ENCODE assay signal across 29 cellular contexts in genomic region chr11:60691636-60692035, GRCh38. TPM values are rescaled to one million over a fixed set of nuclear protein-coding genes. Genes with fewer than 3 reads are reported as not detected.
DNase-seq lines count a peak whose midpoint lies in the region; ATAC-seq, FAIRE-seq and TF ChIP-seq lines count a peak whose summit lies in the region.
"Had no signal": no experiment of that assay in that cellular context is flagged by ENCODE, and none has a peak within 500 bp of the region (broad histone marks: within the 10 kb centered on the region; RNA-seq: fewer than 3 reads in every experiment).

No MANE protein-coding gene starts in this region.

- H3K9me3 ChIP-seq in H1 (ENCODE audit: insufficient read depth in 2 of 2, low read depth in 1 of 2, low read length in 1 of 2) = no peaks in the 10 kb centered on the region
- no peaks in the 10 kb centered on the region for H3K9me3 ChIP-seq in left ventricle myocardium inferior (replicated peaks)
- H3K9me3 ChIP-seq: BE2C had no signal

- H3K27me3 ChIP-seq in H1 (replicated peaks in 1 of 4; ENCODE audit: control insufficient read depth in 3 of 4, extremely low read depth in 1 of 4, insufficient read depth in 3 of 4, low read length in 3 of 4) = no peaks in the 10 kb centered on the region
- peaks cover 28% of the 10 kb centered on the region for H3K27me3 ChIP-seq in left ventricle myocardium inferior (ENCODE audit: low read depth)
- H3K27me3 ChIP-seq: BE2C, BLaER1 had no signal

- no peak overlapping the region for H4K91ac ChIP-seq in H1 (replicated peaks; ENCODE audit: insufficient read length, low read length)

- no peak overlapping the region for H3K4me3 ChIP-seq in H1 (ENCODE audit: extremely low read depth in 1 of 4, insufficient read depth in 2 of 4, low read depth in 3 of 4, low read length in 4 of 4)
- no peak overlapping the region for H3K4me3 ChIP-seq in left ventricle myocardium inferior
- H3K4me3 ChIP-seq: BLaER1 had no signal

- no peak overlapping the region for H3K4me2 ChIP-seq in H1 (ENCODE audit: insufficient read depth in 1 of 2, low read depth in 2 of 2, low read length in 2 of 2)
- H3K4me2 ChIP-seq: BLaER1 had no signal

- peak overlapping the region; percentile 44; the same call in 1 of the 2 replicates for H2AFZ ChIP-seq in H1 (ENCODE audit: low read length)

- no peaks in the 10 kb centered on the region for H3K23me2 ChIP-seq in H1 (ENCODE audit: low read depth, low read length)

- H2BK12ac ChIP-seq in H1 (ENCODE audit: low read depth, low read length) = no peak overlapping the region

- TF ChIP-seq POLR2A in H1 (IDR thresholded peaks at IDR 0.05; ENCODE audit: control extremely low read depth in 1 of 2, low read depth in 2 of 2, low read length in 2 of 2) = no peak

- H3K9ac ChIP-seq in H1 (replicated peaks in 1 of 4; ENCODE audit: extremely low read depth in 1 of 4, low read depth in 3 of 4, low read length in 3 of 4) = no peak overlapping the region
- H3K9ac ChIP-seq: BLaER1 had no signal

- no peak overlapping the region for H2AK5ac ChIP-seq in H1 (ENCODE audit: low read depth, low read length)

- H2BK5ac ChIP-seq in H1 (ENCODE audit: low read depth, low read length) = no peak overlapping the region

- H2BK15ac ChIP-seq in H1 (ENCODE audit: low read length) = no peak overlapping the region

- intact Hi-C loops in left colon (cut with DNase I, micrococcal nuclease) (no loop called here), left ventricle myocardium inferior (cut with micrococcal nuclease) (no loop called here)

- no peaks in the 10 kb centered on the region for H3K79me1 ChIP-seq in H1 (ENCODE audit: low read depth, low read length)

- no peak overlapping the region for H3K27ac ChIP-seq in H1 (ENCODE audit: low read depth, low read length)
- no peak overlapping the region for H3K27ac ChIP-seq in left ventricle myocardium inferior (replicated peaks)
- H3K27ac ChIP-seq: BLaER1 had no signal

- H2BK120ac ChIP-seq in H1 (replicated peaks; ENCODE audit: low read depth, low read length) = no peak overlapping the region

- TF ChIP-seq CTCF in H1 (IDR thresholded peaks at IDR 0.05; ENCODE audit: control extremely low read depth in 1 of 3, insufficient read depth in 1 of 3, low read depth in 1 of 3, low read length in 3 of 3) (no peak), left ventricle myocardium inferior (IDR thresholded peaks at IDR 0.05; ENCODE audit: borderline replicate concordance) (no peak)

- H4K8ac ChIP-seq in H1 (ENCODE audit: extremely low read depth, insufficient read depth, low read length) = no peak overlapping the region

- FAIRE-seq in H1 (lab: Jason Lieb, UNC) = no peak
- FAIRE-seq: A204.1, GM12891, GM19239 had no signal

- 98% methylated on average over 5 of the region's 5 CpGs; no CpG with 5 or more reads in 1 of the 2 experiments for WGBS in H1 (ENCODE audit: extremely low coverage in 1 of 2, insufficient coverage in 1 of 2, insufficient read length in 1 of 2, insufficient replicate concordance in 2 of 2, low coverage in 1 of 2, low lambda C conversion rate in 2 of 2, missing lambda C conversion rate in 1 of 2), 2 experiments

- H3K4me1 ChIP-seq in H1 (replicated peaks in 1 of 4; ENCODE audit: control insufficient read depth in 3 of 4, insufficient read depth in 4 of 4, low read length in 3 of 4) (no peaks in the 10 kb centered on the region), left ventricle myocardium inferior (no peaks in the 10 kb centered on the region)
- H3K4me1 ChIP-seq: BE2C, BLaER1 had no signal

- CTCF ChIA-PET in H1 (lab: Charles Lee; ENCODE audit: partially characterized antibody) = interaction anchor here (0.7 to 4.3 kb wide), 5 partner anchors 9 to 349 kb away, joined by 3 to 21 read pairs (median 6); partner anchors contain the start of gene MS4A15

- no peaks in the 10 kb centered on the region for H4K20me1 ChIP-seq in H1 (replicated peaks in 1 of 2; ENCODE audit: control insufficient read depth in 1 of 2, insufficient read depth in 2 of 2, low read length in 2 of 2)
- H4K20me1 ChIP-seq: BLaER1 had no signal

- H3K18ac ChIP-seq in H1 (ENCODE audit: extremely low read depth, low read length) = no peak overlapping the region

- H3K36me3 ChIP-seq in H1 (ENCODE audit: control insufficient read depth in 2 of 4, insufficient read depth in 4 of 4, low read length in 3 of 4) (no peaks in the 10 kb centered on the region), left ventricle myocardium inferior (no peaks in the 10 kb centered on the region)
- H3K36me3 ChIP-seq: BE2C, BLaER1 had no signal

- no peak for TF ChIP-seq RAD21 in H1 (IDR thresholded peaks at IDR 0.05 in 1 of 2, conservative IDR thresholded peaks at IDR 0.05 in 1 of 2; ENCODE audit: low read depth in 2 of 2, low read length in 2 of 2)

- no peak overlapping the region for H3K4ac ChIP-seq in H1 (replicated peaks; ENCODE audit: insufficient read length, low read depth, low read length)

- H2BK20ac ChIP-seq in H1 (ENCODE audit: low read length) = no peak overlapping the region

- ATAC-seq in left colon = peak; percentile 50
- no peak for ATAC-seq in GM21381 (IDR thresholded peaks at IDR 0.05; ENCODE audit: unreplicated experiment)

- no peak overlapping the region for H4K5ac ChIP-seq in H1 (ENCODE audit: insufficient read length, low read depth, low read length)

- no peak for TF ChIP-seq EP300 in H1 (IDR thresholded peaks at IDR 0.05; ENCODE audit: borderline replicate concordance in 1 of 2, low read depth in 2 of 2, low read length in 2 of 2)

- POLR2A ChIA-PET in H1 (lab: Charles Lee; ENCODE audit: partially characterized antibody) = no interaction called here

- no peaks in the 10 kb centered on the region for H3K79me2 ChIP-seq in H1 (ENCODE audit: control insufficient read depth in 1 of 2, insufficient read depth in 2 of 2, low read length in 2 of 2)

- DNase-seq in H1 (ENCODE audit: low read depth in 1 of 2, low spot score in 2 of 2) = no peak
- no peak for DNase-seq in left colon
- no peak for DNase-seq in left ventricle myocardium inferior
- DNase-seq in NCI-H2196 (lab: John Stamatoyannopoulos, UW; ENCODE audit: unreplicated experiment) = no peak
- DNase-seq: 8988T; ACHN; BE2C; C1 segment of cervical spinal cord; CD4-positive, alpha-beta memory T cell; CD4-positive, CD25-positive, alpha-beta regulatory T cell; CD8-positive, alpha-beta memory T cell; COR-L47; DMS 273 treated with DMSO at 0.1 percent for 48 hours; DMS153; DMS53; DMS79; DND-41; EL; GDM1 had no signal

- no peak overlapping the region for H3K23ac ChIP-seq in H1 (ENCODE audit: insufficient read length)

- H3K14ac ChIP-seq in H1 (ENCODE audit: insufficient read length) = no peak overlapping the region

- H3K56ac ChIP-seq in H1 (replicated peaks; ENCODE audit: insufficient read length, low read depth, low read length) = no peak overlapping the region

TF ChIP-seq in H1, 55 proteins besides CTCF, POLR2A, EP300 and RAD21 (continues in another document):
- TF ChIP-seq ATF3 (IDR thresholded peaks at IDR 0.05; ENCODE audit: insufficient read depth, low read depth, low read length) (no peak), CTBP2 (IDR thresholded peaks at IDR 0.05; ENCODE audit: borderline replicate concordance, insufficient read depth, insufficient read length, low read length) (no peak), USF2 (IDR thresholded peaks at IDR 0.05; ENCODE audit: low read length) (no peak), KDM5A (IDR thresholded peaks at IDR 0.05; ENCODE audit: low read length) (no peak), SIRT6 (IDR thresholded peaks at IDR 0.05; ENCODE audit: low read length) (no peak), POU5F1 (IDR thresholded peaks at IDR 0.05; ENCODE audit: low read depth, low read length) (no peak), TBP (IDR thresholded peaks at IDR 0.05; ENCODE audit: low read depth, low read length) (no peak), E2F6 (IDR thresholded peaks at IDR 0.05) (no peak), KDM4A (IDR thresholded peaks at IDR 0.05; ENCODE audit: low read depth, low read length, severe bottlenecking) (no peak)

RNA-seq across cellular contexts. Expression of gene MS4A8, which starts 7.8 kb away (rescaled TPM):
- not detected in 2 replicates for total RNA-seq in H1 (2021; fragmentation: NEBNext Ultra II Directional; extraction: Animal tissue kit (Norgen Biotek cat#: 25700))
- polyA plus RNA-seq in H1 (2011; rRNA removed) = not detected in 2 replicates
- not detected for polyA plus RNA-seq in H1 (2011; cell fraction: cytosol; rRNA removed)
- not detected for polyA plus RNA-seq in H1 (2011; cell fraction: nucleus; rRNA removed)
- polyA plus RNA-seq in H1 (2012, experiment 1 of 2) = not detected in 4 replicates
- not detected for polyA plus RNA-seq in H1 (2012, experiment 2 of 2)
- not detected for polyA plus RNA-seq in H1 (2013, experiment 1 of 2)
- polyA plus RNA-seq in H1 (2013, experiment 2 of 2) = not detected
- polyA minus RNA-seq in H1 (2011; rRNA and poly(A)+ RNA removed) = not detected in 2 replicates
- not detected for polyA minus RNA-seq in H1 (2011; cell fraction: cytosol; rRNA and poly(A)+ RNA removed)
- not detected for polyA minus RNA-seq in H1 (2011; cell fraction: nucleus; rRNA and poly(A)+ RNA removed)
- total RNA-seq in left colon = 10 to 100 TPM; 25.0 to 51.0 TPM
- not detected for total RNA-seq in left ventricle myocardium inferior
- total RNA-seq: CD4-positive, alpha-beta memory T cell; CD4-positive, CD25-positive, alpha-beta regulatory T cell; CD8-positive, alpha-beta memory T cell; Daoy; G401 had no signal
- polyA plus RNA-seq: AG04450; CD14-positive monocyte; CD4-positive, alpha-beta memory T cell; CD4-positive, CD25-positive, alpha-beta regulatory T cell; CD8-positive, alpha-beta memory T cell had no signal

RNA-seq across cellular contexts. Expression of gene MS4A18, which starts 32.9 kb away (rescaled TPM):
- total RNA-seq in H1 (2021; fragmentation: NEBNext Ultra II Directional; extraction: Animal tissue kit (Norgen Biotek cat#: 25700)) = not detected in 2 replicates
- polyA plus RNA-seq in H1 (2011; rRNA removed) = not detected in 2 replicates
- not detected for polyA plus RNA-seq in H1 (2011; cell fraction: cytosol; rRNA removed)
- not detected for polyA plus RNA-seq in H1 (2011; cell fraction: nucleus; rRNA removed)
- not detected in 4 replicates for polyA plus RNA-seq in H1 (2012, experiment 1 of 2)
- polyA plus RNA-seq in H1 (2012, experiment 2 of 2) = not detected
- not detected for polyA plus RNA-seq in H1 (2013, experiment 1 of 2)
- polyA plus RNA-seq in H1 (2013, experiment 2 of 2) = not detected
- polyA minus RNA-seq in H1 (2011; rRNA and poly(A)+ RNA removed) = not detected in 2 replicates
- polyA minus RNA-seq in H1 (2011; cell fraction: cytosol; rRNA and poly(A)+ RNA removed) = not detected
- polyA minus RNA-seq in H1 (2011; cell fraction: nucleus; rRNA and poly(A)+ RNA removed) = not detected
- total RNA-seq in left colon = not detected
- total RNA-seq in left ventricle myocardium inferior = not detected
- total RNA-seq: A673; CD4-positive, alpha-beta memory T cell; CD4-positive, CD25-positive, alpha-beta regulatory T cell; CD8-positive, alpha-beta memory T cell; Daoy; G401 had no signal
- polyA plus RNA-seq: AG04450; CD14-positive monocyte; CD4-positive, alpha-beta memory T cell; CD4-positive, CD25-positive, alpha-beta regulatory T cell; CD8-positive, alpha-beta memory T cell had no signal

Comparison
In these comparisons a context has a peak if more than half of its experiments do, and no peak if none do; other contexts are left out.
1. RNA of gene MS4A8, which starts 7.8 kb away (total RNA-seq): 25.0 to 51.0 TPM in left colon; not detected in H1 and not detected in left ventricle myocardium inferior (single experiment); every median in the first group is over 10 times any median in the second.